ENCODE assay signal across 19 cellular contexts in genomic region chr3:191641789-191642188, GRCh38.
"Had no signal": no experiment of that assay in that cellular context is flagged by ENCODE, and none has a peak within 500 bp of the region (broad histone marks: within the 10 kb centered on the region; RNA-seq: fewer than 3 reads in every experiment).

No MANE protein-coding gene starts in this region.

- H3K4me1 Mint-ChIP-seq: naive B cell had no signal

- H3K4me1 ChIP-seq: heart left ventricle, right atrium auricular region, stomach had no signal

- H3K27ac ChIP-seq: coronary artery, dorsolateral prefrontal cortex, heart left ventricle, right atrium auricular region, stomach had no signal

- H3K36me3 ChIP-seq: heart left ventricle, right atrium auricular region, stomach had no signal

- H3K36me3 Mint-ChIP-seq: naive B cell had no signal

- H3K27me3 Mint-ChIP-seq: naive B cell had no signal

- H3K4me3 Mint-ChIP-seq: naive B cell had no signal

- H3K27ac Mint-ChIP-seq: naive B cell had no signal

- H3K4me3 ChIP-seq: coronary artery, dorsolateral prefrontal cortex, heart left ventricle, lung, right atrium auricular region, stomach had no signal

- H3K27me3 ChIP-seq: dorsolateral prefrontal cortex, heart left ventricle, right atrium auricular region, stomach had no signal

- DNase-seq: dorsolateral prefrontal cortex; effector memory CD4-positive, alpha-beta T cell; heart left ventricle; hypothalamus; kidney; left cardiac atrium; left ventricle myocardium superior; mesenchymal stem cell; midbrain; naive B cell; small intestine; stimulated activated CD4-positive, alpha-beta T cell treated with anti-CD3 and anti-CD28 coated beads, Interleukin-12 subunit alpha, Interleukin-12 subunit beta, amount 100 ng/mL, for 4 hours; stimulated activated naive CD4-positive, alpha-beta T cell; stomach; trophoblast cell had no signal

- ATAC-seq: esophagus mucosa, left cardiac atrium, left ventricle myocardium superior had no signal
